ENCODE assay signal across 1 cellular context in the genomic region with DNA sequence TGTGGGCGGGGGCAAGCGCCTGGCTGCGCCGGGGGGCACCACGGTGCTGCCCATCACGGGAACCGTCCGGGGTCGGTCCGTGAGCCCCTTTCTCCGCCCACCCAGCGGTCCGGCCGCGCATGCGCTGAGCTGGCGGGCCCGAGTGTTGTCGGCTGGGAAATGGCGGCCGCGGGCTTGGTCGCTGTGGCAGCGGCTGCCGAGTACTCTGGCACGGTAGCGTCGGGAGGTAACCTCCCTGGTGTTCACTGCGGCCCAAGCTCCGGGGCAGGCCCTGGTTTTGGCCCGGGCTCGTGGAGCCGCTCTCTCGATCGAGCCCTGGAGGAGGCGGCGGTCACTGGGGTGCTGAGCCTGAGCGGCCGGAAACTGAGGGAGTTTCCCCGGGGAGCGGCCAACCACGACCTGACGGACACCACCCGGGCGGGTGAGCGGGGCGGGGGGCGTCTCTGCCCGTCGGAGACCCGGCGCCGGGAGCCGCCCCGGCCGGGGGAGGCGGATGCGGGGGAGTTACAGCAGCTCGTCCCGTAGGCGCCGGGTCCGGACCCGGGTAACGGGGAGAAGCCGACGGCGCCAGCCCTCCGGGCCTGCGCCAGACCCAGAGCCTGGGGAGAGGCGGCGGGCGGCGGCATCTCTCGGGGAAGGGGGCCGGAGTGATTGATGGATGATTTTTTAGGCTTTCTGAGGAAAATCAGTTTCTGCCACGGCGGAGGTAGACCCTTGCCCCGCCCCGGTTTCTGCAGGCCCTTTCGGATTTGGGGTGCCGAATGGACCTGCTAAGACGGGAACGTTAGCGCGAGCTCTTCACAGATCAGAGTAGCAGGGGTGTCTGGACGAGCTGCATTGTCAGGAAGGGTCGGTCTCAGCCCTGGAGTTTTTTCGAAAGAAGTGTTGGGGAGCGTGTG.
TF ChIP-seq lines count a peak whose summit lies in the region.

LRCH3 (plus strand) TSS at position 135 of the 899 bp plus-strand sequence; CDS start at position 160, 25 bp downstream.

TF ChIP-seq in GM12878, 131 proteins besides CTCF, POLR2A, EP300 and RAD21 (continued from another document):
- TF ChIP-seq SPI1 (IDR thresholded peaks at IDR 0.05; ENCODE audit: borderline replicate concordance, insufficient read depth, low read depth, low read length) (no peak), NFXL1 (IDR thresholded peaks at IDR 0.05; ENCODE audit: borderline replicate concordance) (no peak), E2F4 (IDR thresholded peaks at IDR 0.05; ENCODE audit: low read depth, low read length) (0 out of 2 replicates have a peak, but pooled peaks have one; percentile 10), CBX3 (IDR thresholded peaks at IDR 0.05; ENCODE audit: borderline replicate concordance, low read depth) (no peak), SMARCA5 (IDR thresholded peaks at IDR 0.05) (peak; percentile 25; the same call in 1 of the 2 replicates), IRF4 (IDR thresholded peaks at IDR 0.05; ENCODE audit: low read depth, low read length) (no peak), SMAD1 (IDR thresholded peaks at IDR 0.05; ENCODE audit: low read depth, partially characterized antibody) (no peak), CBFB (IDR thresholded peaks at IDR 0.05; ENCODE audit: low read depth) (0 out of 2 replicates have a peak, but pooled peaks have one; percentile 56), CHD4 (IDR thresholded peaks at IDR 0.05) (no peak), MYB (IDR thresholded peaks at IDR 0.05; ENCODE audit: borderline replicate concordance, low read depth, low read length) (no peak), GABPA (IDR thresholded peaks at IDR 0.05; ENCODE audit: low read depth) (no peak), JUND (IDR thresholded peaks at IDR 0.05; ENCODE audit: low read depth, low read length) (no peak), HCFC1 (IDR thresholded peaks at IDR 0.05; ENCODE audit: low read length) (peak; percentile 38), EGR1 (IDR thresholded peaks at IDR 0.05; ENCODE audit: borderline replicate concordance in 1 of 2, low read depth in 2 of 2, low read length in 2 of 2) (peak; percentile 5 to 96)
- TF ChIP-seq, protein P1, sequence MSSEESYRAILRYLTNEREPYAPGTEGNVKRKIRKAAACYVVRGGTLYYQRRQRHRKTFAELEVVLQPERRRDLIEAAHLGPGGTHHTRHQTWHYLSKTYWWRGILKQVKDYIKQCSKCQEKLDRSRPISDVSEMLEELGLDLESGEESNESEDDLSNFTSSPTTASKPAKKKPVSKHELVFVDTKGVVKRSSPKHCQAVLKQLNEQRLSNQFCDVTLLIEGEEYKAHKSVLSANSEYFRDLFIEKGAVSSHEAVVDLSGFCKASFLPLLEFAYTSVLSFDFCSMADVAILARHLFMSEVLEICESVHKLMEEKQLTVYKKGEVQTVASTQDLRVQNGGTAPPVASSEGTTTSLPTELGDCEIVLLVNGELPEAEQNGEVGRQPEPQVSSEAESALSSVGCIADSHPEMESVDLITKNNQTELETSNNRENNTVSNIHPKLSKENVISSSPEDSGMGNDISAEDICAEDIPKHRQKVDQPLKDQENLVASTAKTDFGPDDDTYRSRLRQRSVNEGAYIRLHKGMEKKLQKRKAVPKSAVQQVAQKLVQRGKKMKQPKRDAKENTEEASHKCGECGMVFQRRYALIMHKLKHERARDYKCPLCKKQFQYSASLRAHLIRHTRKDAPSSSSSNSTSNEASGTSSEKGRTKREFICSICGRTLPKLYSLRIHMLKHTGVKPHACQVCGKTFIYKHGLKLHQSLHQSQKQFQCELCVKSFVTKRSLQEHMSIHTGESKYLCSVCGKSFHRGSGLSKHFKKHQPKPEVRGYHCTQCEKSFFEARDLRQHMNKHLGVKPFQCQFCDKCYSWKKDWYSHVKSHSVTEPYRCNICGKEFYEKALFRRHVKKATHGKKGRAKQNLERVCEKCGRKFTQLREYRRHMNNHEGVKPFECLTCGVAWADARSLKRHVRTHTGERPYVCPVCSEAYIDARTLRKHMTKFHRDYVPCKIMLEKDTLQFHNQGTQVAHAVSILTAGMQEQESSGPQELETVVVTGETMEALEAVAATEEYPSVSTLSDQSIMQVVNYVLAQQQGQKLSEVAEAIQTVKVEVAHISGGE (CRISPR knock-in tag; IDR thresholded peaks at IDR 0.05) = no peak; the same call in 1 of the 2 replicates
- TF ChIP-seq, protein P2, sequence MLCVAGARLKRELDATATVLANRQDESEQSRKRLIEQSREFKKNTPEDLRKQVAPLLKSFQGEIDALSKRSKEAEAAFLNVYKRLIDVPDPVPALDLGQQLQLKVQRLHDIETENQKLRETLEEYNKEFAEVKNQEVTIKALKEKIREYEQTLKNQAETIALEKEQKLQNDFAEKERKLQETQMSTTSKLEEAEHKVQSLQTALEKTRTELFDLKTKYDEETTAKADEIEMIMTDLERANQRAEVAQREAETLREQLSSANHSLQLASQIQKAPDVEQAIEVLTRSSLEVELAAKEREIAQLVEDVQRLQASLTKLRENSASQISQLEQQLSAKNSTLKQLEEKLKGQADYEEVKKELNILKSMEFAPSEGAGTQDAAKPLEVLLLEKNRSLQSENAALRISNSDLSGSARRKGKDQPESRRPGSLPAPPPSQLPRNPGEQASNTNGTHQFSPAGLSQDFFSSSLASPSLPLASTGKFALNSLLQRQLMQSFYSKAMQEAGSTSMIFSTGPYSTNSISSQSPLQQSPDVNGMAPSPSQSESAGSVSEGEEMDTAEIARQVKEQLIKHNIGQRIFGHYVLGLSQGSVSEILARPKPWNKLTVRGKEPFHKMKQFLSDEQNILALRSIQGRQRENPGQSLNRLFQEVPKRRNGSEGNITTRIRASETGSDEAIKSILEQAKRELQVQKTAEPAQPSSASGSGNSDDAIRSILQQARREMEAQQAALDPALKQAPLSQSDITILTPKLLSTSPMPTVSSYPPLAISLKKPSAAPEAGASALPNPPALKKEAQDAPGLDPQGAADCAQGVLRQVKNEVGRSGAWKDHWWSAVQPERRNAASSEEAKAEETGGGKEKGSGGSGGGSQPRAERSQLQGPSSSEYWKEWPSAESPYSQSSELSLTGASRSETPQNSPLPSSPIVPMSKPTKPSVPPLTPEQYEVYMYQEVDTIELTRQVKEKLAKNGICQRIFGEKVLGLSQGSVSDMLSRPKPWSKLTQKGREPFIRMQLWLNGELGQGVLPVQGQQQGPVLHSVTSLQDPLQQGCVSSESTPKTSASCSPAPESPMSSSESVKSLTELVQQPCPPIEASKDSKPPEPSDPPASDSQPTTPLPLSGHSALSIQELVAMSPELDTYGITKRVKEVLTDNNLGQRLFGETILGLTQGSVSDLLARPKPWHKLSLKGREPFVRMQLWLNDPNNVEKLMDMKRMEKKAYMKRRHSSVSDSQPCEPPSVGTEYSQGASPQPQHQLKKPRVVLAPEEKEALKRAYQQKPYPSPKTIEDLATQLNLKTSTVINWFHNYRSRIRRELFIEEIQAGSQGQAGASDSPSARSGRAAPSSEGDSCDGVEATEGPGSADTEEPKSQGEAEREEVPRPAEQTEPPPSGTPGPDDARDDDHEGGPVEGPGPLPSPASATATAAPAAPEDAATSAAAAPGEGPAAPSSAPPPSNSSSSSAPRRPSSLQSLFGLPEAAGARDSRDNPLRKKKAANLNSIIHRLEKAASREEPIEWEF (IDR thresholded peaks at IDR 0.05; ENCODE audit: insufficient replicate concordance, low read depth, low read length) = no peak
